3 cellular contexts compared by ENCODE assay signal in the genomic region with DNA sequence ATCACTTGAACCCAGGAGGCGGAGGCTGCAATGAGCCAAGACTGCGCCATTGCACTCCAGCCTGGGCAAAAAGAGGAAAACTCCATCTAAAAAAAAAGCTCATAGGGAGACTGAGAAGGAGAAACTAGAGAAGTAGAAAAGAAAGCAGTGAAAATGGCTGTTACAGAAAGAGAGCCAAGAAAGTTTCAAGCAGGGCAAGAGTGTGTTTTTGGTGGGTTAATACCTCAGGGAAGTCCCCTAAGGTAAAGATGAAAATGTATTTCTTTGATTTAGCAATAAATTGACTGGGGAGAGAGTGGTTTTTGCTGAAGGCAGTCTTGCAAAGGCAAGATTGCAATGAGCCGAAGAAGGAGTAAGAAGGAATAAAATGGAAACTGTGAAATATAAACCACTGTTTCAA.
TF ChIP-seq lines count a peak whose summit lies in the region.

No MANE protein-coding gene starts in this region.

TF ChIP-seq in A549, 52 proteins besides CTCF, POLR2A, EP300 and RAD21 (continues in another document):
- no peak for TF ChIP-seq ZNF302 (CRISPR knock-in tag; IDR thresholded peaks at IDR 0.05)
- TF ChIP-seq HDAC2 (IDR thresholded peaks at IDR 0.05) = no peak
- TF ChIP-seq CBX8 (IDR thresholded peaks at IDR 0.05) = no peak
- TF ChIP-seq GATA3 (IDR thresholded peaks at IDR 0.05; ENCODE audit: borderline replicate concordance) = no peak
- no peak for TF ChIP-seq ZFP36 (IDR thresholded peaks at IDR 0.05; ENCODE audit: borderline replicate concordance, partially characterized antibody)
- TF ChIP-seq JUNB (IDR thresholded peaks at IDR 0.05) = no peak
- no peak for TF ChIP-seq ESRRA (IDR thresholded peaks at IDR 0.05; ENCODE audit: borderline replicate concordance, low read length)
- no peak for TF ChIP-seq HMGXB4 (CRISPR knock-in tag; IDR thresholded peaks at IDR 0.05; ENCODE audit: borderline replicate concordance)
- no peak for TF ChIP-seq CEBPB (IDR thresholded peaks at IDR 0.05)
- no peak for TF ChIP-seq BHLHE40 (IDR thresholded peaks at IDR 0.05; ENCODE audit: low read depth, low read length)
- TF ChIP-seq KDM5A (IDR thresholded peaks at IDR 0.05) = no peak
- TF ChIP-seq, protein P1, sequence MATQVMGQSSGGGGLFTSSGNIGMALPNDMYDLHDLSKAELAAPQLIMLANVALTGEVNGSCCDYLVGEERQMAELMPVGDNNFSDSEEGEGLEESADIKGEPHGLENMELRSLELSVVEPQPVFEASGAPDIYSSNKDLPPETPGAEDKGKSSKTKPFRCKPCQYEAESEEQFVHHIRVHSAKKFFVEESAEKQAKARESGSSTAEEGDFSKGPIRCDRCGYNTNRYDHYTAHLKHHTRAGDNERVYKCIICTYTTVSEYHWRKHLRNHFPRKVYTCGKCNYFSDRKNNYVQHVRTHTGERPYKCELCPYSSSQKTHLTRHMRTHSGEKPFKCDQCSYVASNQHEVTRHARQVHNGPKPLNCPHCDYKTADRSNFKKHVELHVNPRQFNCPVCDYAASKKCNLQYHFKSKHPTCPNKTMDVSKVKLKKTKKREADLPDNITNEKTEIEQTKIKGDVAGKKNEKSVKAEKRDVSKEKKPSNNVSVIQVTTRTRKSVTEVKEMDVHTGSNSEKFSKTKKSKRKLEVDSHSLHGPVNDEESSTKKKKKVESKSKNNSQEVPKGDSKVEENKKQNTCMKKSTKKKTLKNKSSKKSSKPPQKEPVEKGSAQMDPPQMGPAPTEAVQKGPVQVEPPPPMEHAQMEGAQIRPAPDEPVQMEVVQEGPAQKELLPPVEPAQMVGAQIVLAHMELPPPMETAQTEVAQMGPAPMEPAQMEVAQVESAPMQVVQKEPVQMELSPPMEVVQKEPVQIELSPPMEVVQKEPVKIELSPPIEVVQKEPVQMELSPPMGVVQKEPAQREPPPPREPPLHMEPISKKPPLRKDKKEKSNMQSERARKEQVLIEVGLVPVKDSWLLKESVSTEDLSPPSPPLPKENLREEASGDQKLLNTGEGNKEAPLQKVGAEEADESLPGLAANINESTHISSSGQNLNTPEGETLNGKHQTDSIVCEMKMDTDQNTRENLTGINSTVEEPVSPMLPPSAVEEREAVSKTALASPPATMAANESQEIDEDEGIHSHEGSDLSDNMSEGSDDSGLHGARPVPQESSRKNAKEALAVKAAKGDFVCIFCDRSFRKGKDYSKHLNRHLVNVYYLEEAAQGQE (IDR thresholded peaks at IDR 0.05) = no peak
- no peak for TF ChIP-seq HEYL (CRISPR knock-in tag; IDR thresholded peaks at IDR 0.05)
- TF ChIP-seq SMC3 (IDR thresholded peaks at IDR 0.05) = no peak
- TF ChIP-seq EHF (CRISPR knock-in tag; IDR thresholded peaks at IDR 0.05) = no peak
- no peak for TF ChIP-seq SREBF2 (IDR thresholded peaks at IDR 0.05)
- no peak for TF ChIP-seq RNF2 (IDR thresholded peaks at IDR 0.05; ENCODE audit: borderline replicate concordance, low read depth)
- TF ChIP-seq PHF8 (IDR thresholded peaks at IDR 0.05; ENCODE audit: borderline replicate concordance, low read depth) = no peak
- TF ChIP-seq RARB (CRISPR knock-in tag; IDR thresholded peaks at IDR 0.05) = no peak

TF ChIP-seq in HEK293, 187 proteins besides CTCF, POLR2A, EP300 and RAD21:
- TF ChIP-seq PRDM1 (tag by site-specific recombination; IDR thresholded peaks at IDR 0.05) (peak; percentile 83), EGR2 (tag by site-specific recombination; IDR thresholded peaks at IDR 0.05; ENCODE audit: low read depth) (no peak)

TF ChIP-seq in GM12878, 131 proteins besides CTCF, POLR2A, EP300 and RAD21:
- TF ChIP-seq RUNX3 (IDR thresholded peaks at IDR 0.05; ENCODE audit: low read length) = peak; percentile 21; the same call in 1 of the 2 replicates
- TF ChIP-seq CHD2 (IDR thresholded peaks at IDR 0.05; ENCODE audit: borderline replicate concordance, low read depth, low read length) = no peak
